ENCODE assay signal across 24 cellular contexts in genomic region chr10:71150811-71151210, GRCh38.
A peak's percentile ranks its signal among the peaks of the same experiment; 100 is the strongest.
DNase-seq lines count a peak whose midpoint lies in the region; FAIRE-seq and TF ChIP-seq lines count a peak whose summit lies in the region.
"Had no signal": no experiment of that assay in that cellular context is flagged by ENCODE, and none has a peak within 500 bp of the region (broad histone marks: within the 10 kb centered on the region; RNA-seq: fewer than 3 reads in every experiment).

No MANE protein-coding gene starts in this region.

- DNase-seq in D341Med (ENCODE audit: low spot score) (peak; percentile 27), LHCN-M2 (ENCODE audit: low read depth) (peak; percentile 47), NCI-H524 (lab: John Stamatoyannopoulos, UW) (peak; percentile 56 to 88), bronchial epithelial cell (ENCODE audit: low read depth) (no peak), NCI-H2081 treated with DMSO at 0.1 percent for 48 hours (lab: John Stamatoyannopoulos, UW) (no peak), HuH-7 (ENCODE audit: low spot score) (no peak), HCEC 1CT (no peak), NCI-H226 (no peak)
- DNase-seq: ACHN; C1 segment of cervical spinal cord; Calu3; CD8-positive, alpha-beta memory T cell; DMS79; HFFc6; KG1; NCI-H1092 treated with DMSO at 0.1 percent for 48 hours; NCI-H446 treated with DMSO at 0.1 percent for 48 hours; NCI-H748 treated with DMSO at 0.1 percent for 48 hours; OCI-M1; T1000 had no signal

- peaks cover 4% of the 10 kb centered on the region for H3K27me3 ChIP-seq in bronchial epithelial cell (ENCODE audit: control insufficient read depth, insufficient read depth, low read length)

- peak; percentile 13 for FAIRE-seq in bronchial epithelial cell (lab: Jason Lieb, UNC)
- FAIRE-seq: H54, HepG2, RCC 7860 had no signal

- no peak for TF ChIP-seq CTCF in bronchial epithelial cell (IDR thresholded peaks at IDR 0.05; ENCODE audit: insufficient read depth, low read length, severe bottlenecking)

- no peaks in the 10 kb centered on the region for H3K36me3 ChIP-seq in bronchial epithelial cell (ENCODE audit: control insufficient read depth, insufficient read depth, low read length)
- H3K36me3 ChIP-seq: SJSA1 had no signal

- no peak overlapping the region for H3K4me3 ChIP-seq in bronchial epithelial cell (ENCODE audit: low read depth, low read length)
- H3K4me3 ChIP-seq: SJSA1 had no signal

Comparison
In these comparisons a context has a peak if more than half of its experiments do, and no peak if none do; other contexts are left out.
1. DNase-seq: peak in D341Med (single experiment), LHCN-M2 (single experiment) and NCI-H524 (2 of 2); none in bronchial epithelial cell (single experiment), NCI-H2081 treated with DMSO at 0.1 percent for 48 hours (single experiment), HuH-7 (single experiment), HCEC 1CT (single experiment) and NCI-H226 (single experiment).